Comparison of ENCODE assay signal across 32 cellular contexts in the genomic region with DNA sequence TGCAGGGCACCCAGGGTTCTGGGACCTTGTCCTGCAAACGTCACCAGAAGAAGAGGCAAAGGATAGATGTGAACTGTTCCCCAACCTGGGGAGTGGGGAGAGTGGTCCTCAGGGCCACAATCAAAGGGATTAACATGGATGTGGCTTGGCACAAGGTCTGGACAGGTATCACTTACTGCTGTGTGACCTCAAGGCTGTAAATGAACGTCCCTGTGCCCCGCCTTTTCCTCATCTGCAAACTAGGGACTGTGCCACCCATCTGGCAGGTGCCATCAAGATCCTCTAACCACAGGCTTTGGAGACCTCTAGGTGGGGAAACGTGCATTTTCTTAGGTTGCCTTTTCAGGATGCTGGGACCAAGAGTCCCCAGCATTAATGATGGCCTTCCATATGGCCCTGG. TPM values are rescaled to one million over a fixed set of nuclear protein-coding genes. Genes with fewer than 3 reads are reported as not detected.
"Had no signal": no experiment of that assay in that cellular context is flagged by ENCODE, and none has a peak within 500 bp of the region (broad histone marks: within the 10 kb centered on the region; RNA-seq: fewer than 3 reads in every experiment).

No MANE protein-coding gene starts in this region.

- H3K9me3 ChIP-seq: neutrophil, pancreas, prostate gland, spleen, suprapubic skin, testis, tibial artery, transverse colon, upper lobe of right lung, uterus had no signal

- H3K4me2 ChIP-seq: neural progenitor cell, smooth muscle cell had no signal

- H2AFZ ChIP-seq: neural progenitor cell had no signal

- H3K9ac ChIP-seq: neural progenitor cell had no signal

- H3K27ac ChIP-seq: neural progenitor cell, neutrophil, pancreas, prostate gland, skin epidermis, spleen, suprapubic skin, testis, tibial artery, upper lobe of right lung, uterus had no signal

- H3K27me3 ChIP-seq: neural progenitor cell, neutrophil, pancreas, spleen, suprapubic skin, testis, tibial artery, transverse colon, upper lobe of right lung, uterus had no signal

- H3K36me3 ChIP-seq: neural progenitor cell, transverse colon, uterus had no signal

- DNase-seq: naive thymus-derived CD4-positive, alpha-beta T cell; natural killer cell; nucleus accumbens; pancreas; spleen; stimulated activated CD4-positive, alpha-beta T cell treated with anti-CD3 and anti-CD28 coated beads, Interleukin-12 subunit alpha, Interleukin-12 subunit beta, amount 100 ng/mL, for 4 hours; stimulated activated CD4-positive, alpha-beta T cell treated with anti-CD3 and anti-CD28 coated beads, Interleukin-1b, Interleukin-23, amount 100 ng/mL, for 48 hours; stimulated activated CD4-positive, alpha-beta T cell treated with anti-CD3 and anti-CD28 coated beads, Interleukin-4, amount 100 ng/mL, for 1 hour; stimulated activated CD4-positive, alpha-beta T cell treated with anti-CD3 and anti-CD28 coated beads, Interleukin-4, amount 100 ng/mL, for 4 hours; stimulated activated CD8-positive, alpha-beta memory T cell treated with anti-CD3 and anti-CD28 coated beads, Interleukin-4, amount 100 ng/mL, for 48 hours; stimulated activated naive CD4-positive, alpha-beta T cell; stimulated activated naive CD8-positive, alpha-beta T cell treated with anti-CD3 and anti-CD28 coated beads, Interleukin-15, amount 100 ng/mL, for 72 hours; stimulated activated naive CD8-positive, alpha-beta T cell treated with anti-CD3 and anti-CD28 coated beads, Interleukin-15, Interleukin-2, amounts not matched to agents 100 U/mL and 50 U/mL, for 24 hours; substantia nigra; testis; tibial artery; transverse colon; upper lobe of right lung; uterus had no signal

- H3K4me1 ChIP-seq: pancreas, prostate gland, spleen, tibial artery, upper lobe of right lung, uterus had no signal

- H3K4me3 ChIP-seq: neural progenitor cell, pancreas, prostate gland, skin epidermis, smooth muscle cell, spleen, suprapubic skin, testis, tibial artery, transverse colon, upper lobe of right lung, uterus had no signal

RNA-seq across cellular contexts. Expression of a gene that starts 25.1 kb away (rescaled TPM):
- total RNA-seq: omental fat pad, osteocyte, pancreas, posterior vena cava, prostate gland, pulmonary artery endothelial cell, sciatic nerve, smooth muscle cell, transverse colon, upper lobe of right lung, urinary bladder, uterus had no signal
- polyA plus RNA-seq: neural cell, smooth muscle cell had no signal

RNA-seq across cellular contexts. Expression of a gene that starts 27.5 kb away (rescaled TPM):
- polyA plus RNA-seq: neural cell had no signal
